In genomic region chr12:113639474-113639873, GRCh38 we compare ENCODE assay signal across 20 cellular contexts.
DNase-seq lines count a peak whose midpoint lies in the region; ATAC-seq, FAIRE-seq and TF ChIP-seq lines count a peak whose summit lies in the region.
"Had no signal": no experiment of that assay in that cellular context is flagged by ENCODE, and none has a peak within 500 bp of the region (broad histone marks: within the 10 kb centered on the region; RNA-seq: fewer than 3 reads in every experiment).

No MANE protein-coding gene starts in this region.

- no peak for TF ChIP-seq POLR2A in K562 (conservative IDR thresholded peaks at IDR 0.05)

- H3K4me2 ChIP-seq in GM23338, result no peak overlapping the region
- H3K4me2 ChIP-seq in K562 (ENCODE audit: insufficient read depth, low read length), result no peak overlapping the region
- H3K4me2 ChIP-seq: BLaER1 had no signal

- H3K9me3 Mint-ChIP-seq in GM23338 (no peaks in the 10 kb centered on the region; the same call in 2 of the 3 replicates), neural crest cell (no peaks in the 10 kb centered on the region)
- H3K9me3 Mint-ChIP-seq: HFFc6 had no signal

- no peak overlapping the region for H3K9ac ChIP-seq in K562 (ENCODE audit: insufficient read depth in 1 of 2, low read depth in 2 of 2, low read length in 2 of 2)
- H3K9ac ChIP-seq: BLaER1 had no signal

- H3K4me3 Mint-ChIP-seq in GM23338, result peak overlapping the region; percentile 81; the same call in 1 of the 3 replicates
- peak overlapping the region; percentile 3 for H3K4me3 Mint-ChIP-seq in neural crest cell
- H3K4me3 Mint-ChIP-seq: HFFc6, IgD-negative memory B cell had no signal

- no peak for TF ChIP-seq EP300 in K562 (IDR thresholded peaks at IDR 0.05; ENCODE audit: low read length)

- H3K27me3 Mint-ChIP-seq in GM23338 (ENCODE audit: insufficient read depth, low read depth, poor library complexity) (peaks cover 34% of the 10 kb centered on the region), neural crest cell (ENCODE audit: low read depth) (peaks cover 92% of the 10 kb centered on the region)

- H3K4me3 ChIP-seq in GM23338 (no peak overlapping the region), K562 (no peak overlapping the region)
- H3K4me3 ChIP-seq: BLaER1, GM12878 had no signal

- no TSS peak for BruUV-seq in K562 (replicated peaks; lab: Mats Ljungman, UMichigan)

- H3K27ac ChIP-seq in GM23338 (ENCODE audit: low read depth) (no peak overlapping the region), K562 (ENCODE audit: extremely low read depth, low read depth, low read length) (no peak overlapping the region)
- H3K27ac ChIP-seq: BLaER1, HL-60 had no signal

- no peaks in the 10 kb centered on the region for H3K9me3 ChIP-seq in K562 (replicated peaks; ENCODE audit: control insufficient read depth, insufficient read depth, low read depth, low read length)
- H3K9me3 ChIP-seq: BLaER1 had no signal

- intact Hi-C loops in K562 (cut with micrococcal nuclease), result no loop called here

- H3K9me2 ChIP-seq in GM23338 (ENCODE audit: insufficient read depth), result no peaks in the 10 kb centered on the region

- ATAC-seq in GM23338 (no peak), K562 (no peak), HG03432 (IDR thresholded peaks at IDR 0.05; ENCODE audit: unreplicated experiment) (no peak), HG02759 (IDR thresholded peaks at IDR 0.05; ENCODE audit: unreplicated experiment) (no peak)
- ATAC-seq: GM12878 had no signal

- POLR2A ChIA-PET in K562 (lab: Yijun Ruan, JAX), result no interaction called here

- no peaks in the 10 kb centered on the region for H3K9me1 ChIP-seq in K562 (ENCODE audit: control insufficient read depth, insufficient read depth, low read length)

- H2AFZ ChIP-seq in GM23338 (no peak overlapping the region), K562 (ENCODE audit: low read depth, low read length) (no peak overlapping the region)

- H4K20me1 ChIP-seq in GM23338 (replicated peaks; ENCODE audit: insufficient read depth), result no peaks in the 10 kb centered on the region
- H4K20me1 ChIP-seq in K562 (replicated peaks; ENCODE audit: control insufficient read depth, insufficient read depth, low read length), result no peaks in the 10 kb centered on the region; the same call in 1 of the 2 replicates
- H4K20me1 ChIP-seq: BLaER1 had no signal

- 88% methylated on average over 10 of the region's 10 CpGs for WGBS in K562 (ENCODE audit: insufficient coverage, low coverage, missing lambda C conversion rate)

- H3K27ac Mint-ChIP-seq in GM23338 (no peak overlapping the region), neural crest cell (ENCODE audit: unreplicated experiment) (no peak overlapping the region)
- H3K27ac Mint-ChIP-seq: CD14-positive monocyte; CD4-positive, alpha-beta memory T cell; HFFc6; IgD-negative memory B cell had no signal

- H3K27me3 ChIP-seq in GM23338 (ENCODE audit: insufficient read depth) (no peaks in the 10 kb centered on the region), K562 (ENCODE audit: control insufficient read depth in 2 of 2, insufficient read depth in 2 of 2, low read length in 2 of 2) (no peaks in the 10 kb centered on the region; a peak in 1 of 5 replicates)
- H3K27me3 ChIP-seq: BLaER1 had no signal

- no peaks in the 10 kb centered on the region; the same call in 2 of the 3 replicates for H3K36me3 Mint-ChIP-seq in GM23338 (ENCODE audit: low read depth)
- H3K36me3 Mint-ChIP-seq in neural crest cell (ENCODE audit: low read depth), result no peaks in the 10 kb centered on the region
- H3K36me3 Mint-ChIP-seq: CD14-positive monocyte; CD4-positive, alpha-beta memory T cell had no signal

- H3K4me1 ChIP-seq in GM23338 (ENCODE audit: insufficient read depth) (peaks cover 20% of the 10 kb centered on the region), K562 (replicated peaks in 1 of 2; ENCODE audit: control insufficient read depth in 2 of 2, insufficient read depth in 2 of 2, low read length in 2 of 2) (peaks cover 9 to 30% of the 10 kb centered on the region in 2 experiments; a peak in 4 of 5 replicates)
- H3K4me1 ChIP-seq: BLaER1 had no signal

- H3K36me3 ChIP-seq in GM23338 (ENCODE audit: insufficient read depth) (no peaks in the 10 kb centered on the region), K562 (ENCODE audit: control insufficient read depth, insufficient read depth, low read length) (no peaks in the 10 kb centered on the region)
- H3K36me3 ChIP-seq: BLaER1 had no signal

- no peak for DNase-seq in GM23338 (ENCODE audit: low spot score)
- DNase-seq in K562 (ENCODE audit: extremely low read depth in 1 of 4, low spot score in 3 of 4), result no peak
- peak; percentile 49 for DNase-seq in mesenteric fat pad (ENCODE audit: low spot score)
- no peak for DNase-seq in neural crest cell (ENCODE audit: low read depth, low spot score)
- no peak for DNase-seq in G401 (ENCODE audit: low spot score)
- no peak for DNase-seq in HUDEP-2 (lab: John Stamatoyannopoulos, UW; ENCODE audit: unreplicated experiment in 76 of 76)
- DNase-seq: 8988T; CD4-positive, alpha-beta memory T cell; DMS79 treated with DMSO at 0.1 percent for 48 hours; HCEC 1CT; HFFc6; KG1 had no signal

- 0 out of 2 replicates have a peak, but pooled peaks cover 8% of the 10 kb centered on the region for H3F3A ChIP-seq in GM23338 (replicated peaks; ENCODE audit: low read depth)

- TF ChIP-seq CTCF in GM23338 (conservative IDR thresholded peaks at IDR 0.05; ENCODE audit: low read depth in 2 of 2) (no peak), K562 (IDR thresholded peaks at IDR 0.05 in 2 of 3, conservative IDR thresholded peaks at IDR 0.05 in 1 of 3; ENCODE audit: insufficient read depth in 2 of 3, low read depth in 1 of 3, low read length in 3 of 3) (no peak), neural crest cell (conservative IDR thresholded peaks at IDR 0.05) (no peak)

- FAIRE-seq in K562 (lab: Jason Lieb, UNC), result no peak
- FAIRE-seq: GM12878, H54 had no signal

- TF ChIP-seq RAD21 in K562 (CRISPR knock-in tag; conservative IDR thresholded peaks at IDR 0.05 in 1 of 2, IDR thresholded peaks at IDR 0.05 in 1 of 2), result no peak

- H3K79me2 ChIP-seq in GM23338 (replicated peaks; ENCODE audit: insufficient read depth) (no peaks in the 10 kb centered on the region), K562 (ENCODE audit: control insufficient read depth, insufficient read depth, low read length) (no peaks in the 10 kb centered on the region)

- peaks cover 26% of the 10 kb centered on the region for H3K4me1 Mint-ChIP-seq in GM23338
- H3K4me1 Mint-ChIP-seq in neural crest cell, result peaks cover 10% of the 10 kb centered on the region
- H3K4me1 Mint-ChIP-seq: CD14-positive monocyte, IgD-negative memory B cell had no signal

- CTCF ChIA-PET in K562 (lab: Yijun Ruan, JAX; ENCODE audit: low intra/inter-chr PET ratio), result no interaction called here

- in situ Hi-C loops in K562 (cut with MboI), result no loop called here
- in situ Hi-C loops in G401 (cut with HindIII; ENCODE audit: low sequenced_read_pairs), result no loop called here

TF ChIP-seq in GM23338, 12 proteins besides CTCF, POLR2A, EP300 and RAD21 (continues in another document):
- TF ChIP-seq EZH2 (IDR thresholded peaks at IDR 0.05; ENCODE audit: low read depth, unreplicated experiment) (no peak), NANOG (IDR thresholded peaks at IDR 0.05; ENCODE audit: borderline replicate concordance) (no peak), STAT1 (IDR thresholded peaks at IDR 0.05; ENCODE audit: unreplicated experiment) (no peak)

TF ChIP-seq in K562, 482 proteins besides CTCF, POLR2A, EP300 and RAD21 (continues in another document):
- peak; percentile 52 for TF ChIP-seq PHF20 (IDR thresholded peaks at IDR 0.05; ENCODE audit: partially characterized antibody)
- peak; percentile 62 for TF ChIP-seq RBM25 (IDR thresholded peaks at IDR 0.05; ENCODE audit: low read depth, low read length, severe bottlenecking)
- no peak for TF ChIP-seq GMEB1 (CRISPR knock-in tag; IDR thresholded peaks at IDR 0.05)
- TF ChIP-seq CEBPZ (IDR thresholded peaks at IDR 0.05; ENCODE audit: borderline replicate concordance, low read depth, low read length), result no peak
- peak; percentile 97 for TF ChIP-seq BCOR (IDR thresholded peaks at IDR 0.05)
- peak; percentile 80 to 90 for TF ChIP-seq KDM1A (IDR thresholded peaks at IDR 0.05)
- TF ChIP-seq HDAC2 (IDR thresholded peaks at IDR 0.05), result peak; percentile 77; the same call in 1 of the 2 replicates
- TF ChIP-seq ETS2 (tag; IDR thresholded peaks at IDR 0.05; ENCODE audit: borderline replicate concordance, poor library complexity, severe bottlenecking), result no peak
